25 cellular contexts compared by ENCODE assay signal in the genomic region with DNA sequence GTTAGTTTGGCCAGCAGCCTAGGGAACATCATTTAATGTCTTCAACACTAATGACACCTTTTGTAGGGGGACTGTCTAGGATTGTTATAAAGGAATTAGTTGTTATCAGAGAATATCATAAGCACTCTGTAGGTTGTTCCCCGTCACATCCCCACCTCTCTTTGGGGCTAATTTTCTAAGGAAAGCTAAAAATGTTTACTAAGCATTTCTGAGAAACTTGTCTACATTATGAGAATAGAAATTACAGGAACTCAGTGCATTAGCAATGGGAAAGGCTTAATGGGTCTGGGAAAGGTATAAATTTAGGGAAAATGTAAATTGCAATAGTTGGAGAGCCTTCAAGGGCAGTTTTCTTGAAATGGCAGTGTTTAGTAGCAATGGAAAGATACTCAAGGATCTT.
"Had no signal": no experiment of that assay in that cellular context is flagged by ENCODE, and none has a peak within 500 bp of the region (broad histone marks: within the 10 kb centered on the region; RNA-seq: fewer than 3 reads in every experiment).

No MANE protein-coding gene starts in this region.

- H3K27me3 Mint-ChIP-seq: naive B cell; progenitor cell of endocrine pancreas; stimulated activated naive B cell treated with anti-CD40 and anti-IgM and Interleukin-4, amounts not matched to agents 10 μg/mL and 1 μg/mL and 100 μg/mL, for 72 hours had no signal

- H3K9me3 Mint-ChIP-seq: neural progenitor cell had no signal

- H3K27me3 ChIP-seq: neural progenitor cell, neutrophil, right atrium auricular region, stomach, testis, thyroid gland, transverse colon, upper lobe of left lung had no signal

- H3K4me1 Mint-ChIP-seq: naive B cell; natural killer cell; nephron progenitor cell; stimulated activated naive B cell treated with anti-CD40 and anti-IgM and Interleukin-4, amounts not matched to agents 10 μg/mL and 1 μg/mL and 100 μg/mL, for 72 hours had no signal

- H3K4me2 ChIP-seq: neural progenitor cell had no signal

- H3K36me3 ChIP-seq: left ventricle myocardium inferior, neural progenitor cell, neutrophil, right atrium auricular region, stomach, thyroid gland, transverse colon, upper lobe of left lung had no signal

- H3K36me3 Mint-ChIP-seq: naive B cell; natural killer cell; neural progenitor cell; stimulated activated naive B cell treated with anti-CD40 and anti-IgM and Interleukin-4, amounts not matched to agents 10 μg/mL and 1 μg/mL and 100 μg/mL, for 72 hours had no signal

- H3K4me3 ChIP-seq: left ventricle myocardium inferior, lung, neural progenitor cell, right atrium auricular region, skin epidermis, stomach, testis, thyroid gland, transverse colon, upper lobe of left lung had no signal

- H3K27ac Mint-ChIP-seq: mesothelial cell of epicardium; naive B cell; natural killer cell; nephron progenitor cell; neural progenitor cell; progenitor cell of endocrine pancreas; stimulated activated naive B cell treated with anti-CD40 and anti-IgM and Interleukin-4, amounts not matched to agents 10 μg/mL and 1 μg/mL and 100 μg/mL, for 72 hours had no signal

- DNase-seq: hypothalamus; left ventricle myocardium inferior; naive B cell; natural killer cell; nephron progenitor cell; occipital lobe; stimulated activated CD4-positive, alpha-beta T cell treated with anti-CD3 and anti-CD28 coated beads, Interleukin-12 subunit alpha, Interleukin-12 subunit beta, amount 100 ng/mL, for 4 hours; stimulated activated CD4-positive, alpha-beta T cell treated with anti-CD3 and anti-CD28 coated beads, Interleukin-15, amount 100 ng/mL, for 24 hours; stimulated activated CD4-positive, alpha-beta T cell treated with anti-CD3 and anti-CD28 coated beads, Interleukin-2, amount 100 ng/mL, for 24 hours; stimulated activated CD4-positive, alpha-beta T cell treated with anti-CD3 and anti-CD28 coated beads, Interleukin-4, amount 100 ng/mL, for 1 hour; stimulated activated naive B cell treated with anti-CD40 and anti-IgM and Interleukin-4, amounts not matched to agents 10 μg/mL and 1 μg/mL and 100 μg/mL, for 72 hours; stimulated activated naive CD8-positive, alpha-beta T cell treated with anti-CD3 and anti-CD28 coated beads, Interleukin-15, Interleukin-2, amounts not matched to agents 100 U/mL and 50 U/mL, for 24 hours; stomach; testis; thyroid gland; transverse colon; upper lobe of left lung had no signal

- ATAC-seq: natural killer cell; sciatic nerve; stimulated activated naive B cell treated with anti-CD40 and anti-IgM and Interleukin-4, amounts not matched to agents 10 μg/mL and 1 μg/mL and 100 μg/mL, for 72 hours; stimulated activated naive CD8-positive, alpha-beta T cell treated with anti-CD3 and anti-CD28 coated beads, Interleukin-15, Interleukin-2, amounts not matched to agents 100 U/mL and 50 U/mL, for 24 hours had no signal

- H3K9ac ChIP-seq: neural progenitor cell had no signal

- H3K9me3 ChIP-seq: left ventricle myocardium inferior, neutrophil, right atrium auricular region, stomach, testis, thyroid gland, transverse colon, upper lobe of left lung had no signal

- H2AFZ ChIP-seq: neural progenitor cell had no signal

- H3K4me3 Mint-ChIP-seq: mesothelial cell of epicardium; naive B cell; natural killer cell; nephron progenitor cell; neural progenitor cell; stimulated activated naive B cell treated with anti-CD40 and anti-IgM and Interleukin-4, amounts not matched to agents 10 μg/mL and 1 μg/mL and 100 μg/mL, for 72 hours had no signal

- H3K4me1 ChIP-seq: left ventricle myocardium inferior, neural progenitor cell, right atrium auricular region, stomach, testis, thyroid gland, transverse colon, upper lobe of left lung had no signal

- H3K27ac ChIP-seq: left ventricle myocardium inferior, neural progenitor cell, neutrophil, right atrium auricular region, skin epidermis, stomach, testis, thyroid gland, transverse colon, upper lobe of left lung had no signal
